Comparison of ENCODE assay signal across 1 cellular context in genomic region chr1:178580876-178581275, GRCh38.
TF ChIP-seq lines count a peak whose summit lies in the region.

No MANE protein-coding gene starts in this region.

TF ChIP-seq in GM23338, 12 proteins besides CTCF, POLR2A, EP300 and RAD21 (continued from another document):
- TF ChIP-seq, protein P1, sequence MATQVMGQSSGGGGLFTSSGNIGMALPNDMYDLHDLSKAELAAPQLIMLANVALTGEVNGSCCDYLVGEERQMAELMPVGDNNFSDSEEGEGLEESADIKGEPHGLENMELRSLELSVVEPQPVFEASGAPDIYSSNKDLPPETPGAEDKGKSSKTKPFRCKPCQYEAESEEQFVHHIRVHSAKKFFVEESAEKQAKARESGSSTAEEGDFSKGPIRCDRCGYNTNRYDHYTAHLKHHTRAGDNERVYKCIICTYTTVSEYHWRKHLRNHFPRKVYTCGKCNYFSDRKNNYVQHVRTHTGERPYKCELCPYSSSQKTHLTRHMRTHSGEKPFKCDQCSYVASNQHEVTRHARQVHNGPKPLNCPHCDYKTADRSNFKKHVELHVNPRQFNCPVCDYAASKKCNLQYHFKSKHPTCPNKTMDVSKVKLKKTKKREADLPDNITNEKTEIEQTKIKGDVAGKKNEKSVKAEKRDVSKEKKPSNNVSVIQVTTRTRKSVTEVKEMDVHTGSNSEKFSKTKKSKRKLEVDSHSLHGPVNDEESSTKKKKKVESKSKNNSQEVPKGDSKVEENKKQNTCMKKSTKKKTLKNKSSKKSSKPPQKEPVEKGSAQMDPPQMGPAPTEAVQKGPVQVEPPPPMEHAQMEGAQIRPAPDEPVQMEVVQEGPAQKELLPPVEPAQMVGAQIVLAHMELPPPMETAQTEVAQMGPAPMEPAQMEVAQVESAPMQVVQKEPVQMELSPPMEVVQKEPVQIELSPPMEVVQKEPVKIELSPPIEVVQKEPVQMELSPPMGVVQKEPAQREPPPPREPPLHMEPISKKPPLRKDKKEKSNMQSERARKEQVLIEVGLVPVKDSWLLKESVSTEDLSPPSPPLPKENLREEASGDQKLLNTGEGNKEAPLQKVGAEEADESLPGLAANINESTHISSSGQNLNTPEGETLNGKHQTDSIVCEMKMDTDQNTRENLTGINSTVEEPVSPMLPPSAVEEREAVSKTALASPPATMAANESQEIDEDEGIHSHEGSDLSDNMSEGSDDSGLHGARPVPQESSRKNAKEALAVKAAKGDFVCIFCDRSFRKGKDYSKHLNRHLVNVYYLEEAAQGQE (IDR thresholded peaks at IDR 0.05; ENCODE audit: unreplicated experiment): no peak
- no peak for TF ChIP-seq POLR2AphosphoS5 (IDR thresholded peaks at IDR 0.05; ENCODE audit: low read depth)
- no peak for TF ChIP-seq ETS1 (IDR thresholded peaks at IDR 0.05)
- TF ChIP-seq EZH2 (IDR thresholded peaks at IDR 0.05; ENCODE audit: low read depth, unreplicated experiment): no peak
- TF ChIP-seq, protein P2, sequence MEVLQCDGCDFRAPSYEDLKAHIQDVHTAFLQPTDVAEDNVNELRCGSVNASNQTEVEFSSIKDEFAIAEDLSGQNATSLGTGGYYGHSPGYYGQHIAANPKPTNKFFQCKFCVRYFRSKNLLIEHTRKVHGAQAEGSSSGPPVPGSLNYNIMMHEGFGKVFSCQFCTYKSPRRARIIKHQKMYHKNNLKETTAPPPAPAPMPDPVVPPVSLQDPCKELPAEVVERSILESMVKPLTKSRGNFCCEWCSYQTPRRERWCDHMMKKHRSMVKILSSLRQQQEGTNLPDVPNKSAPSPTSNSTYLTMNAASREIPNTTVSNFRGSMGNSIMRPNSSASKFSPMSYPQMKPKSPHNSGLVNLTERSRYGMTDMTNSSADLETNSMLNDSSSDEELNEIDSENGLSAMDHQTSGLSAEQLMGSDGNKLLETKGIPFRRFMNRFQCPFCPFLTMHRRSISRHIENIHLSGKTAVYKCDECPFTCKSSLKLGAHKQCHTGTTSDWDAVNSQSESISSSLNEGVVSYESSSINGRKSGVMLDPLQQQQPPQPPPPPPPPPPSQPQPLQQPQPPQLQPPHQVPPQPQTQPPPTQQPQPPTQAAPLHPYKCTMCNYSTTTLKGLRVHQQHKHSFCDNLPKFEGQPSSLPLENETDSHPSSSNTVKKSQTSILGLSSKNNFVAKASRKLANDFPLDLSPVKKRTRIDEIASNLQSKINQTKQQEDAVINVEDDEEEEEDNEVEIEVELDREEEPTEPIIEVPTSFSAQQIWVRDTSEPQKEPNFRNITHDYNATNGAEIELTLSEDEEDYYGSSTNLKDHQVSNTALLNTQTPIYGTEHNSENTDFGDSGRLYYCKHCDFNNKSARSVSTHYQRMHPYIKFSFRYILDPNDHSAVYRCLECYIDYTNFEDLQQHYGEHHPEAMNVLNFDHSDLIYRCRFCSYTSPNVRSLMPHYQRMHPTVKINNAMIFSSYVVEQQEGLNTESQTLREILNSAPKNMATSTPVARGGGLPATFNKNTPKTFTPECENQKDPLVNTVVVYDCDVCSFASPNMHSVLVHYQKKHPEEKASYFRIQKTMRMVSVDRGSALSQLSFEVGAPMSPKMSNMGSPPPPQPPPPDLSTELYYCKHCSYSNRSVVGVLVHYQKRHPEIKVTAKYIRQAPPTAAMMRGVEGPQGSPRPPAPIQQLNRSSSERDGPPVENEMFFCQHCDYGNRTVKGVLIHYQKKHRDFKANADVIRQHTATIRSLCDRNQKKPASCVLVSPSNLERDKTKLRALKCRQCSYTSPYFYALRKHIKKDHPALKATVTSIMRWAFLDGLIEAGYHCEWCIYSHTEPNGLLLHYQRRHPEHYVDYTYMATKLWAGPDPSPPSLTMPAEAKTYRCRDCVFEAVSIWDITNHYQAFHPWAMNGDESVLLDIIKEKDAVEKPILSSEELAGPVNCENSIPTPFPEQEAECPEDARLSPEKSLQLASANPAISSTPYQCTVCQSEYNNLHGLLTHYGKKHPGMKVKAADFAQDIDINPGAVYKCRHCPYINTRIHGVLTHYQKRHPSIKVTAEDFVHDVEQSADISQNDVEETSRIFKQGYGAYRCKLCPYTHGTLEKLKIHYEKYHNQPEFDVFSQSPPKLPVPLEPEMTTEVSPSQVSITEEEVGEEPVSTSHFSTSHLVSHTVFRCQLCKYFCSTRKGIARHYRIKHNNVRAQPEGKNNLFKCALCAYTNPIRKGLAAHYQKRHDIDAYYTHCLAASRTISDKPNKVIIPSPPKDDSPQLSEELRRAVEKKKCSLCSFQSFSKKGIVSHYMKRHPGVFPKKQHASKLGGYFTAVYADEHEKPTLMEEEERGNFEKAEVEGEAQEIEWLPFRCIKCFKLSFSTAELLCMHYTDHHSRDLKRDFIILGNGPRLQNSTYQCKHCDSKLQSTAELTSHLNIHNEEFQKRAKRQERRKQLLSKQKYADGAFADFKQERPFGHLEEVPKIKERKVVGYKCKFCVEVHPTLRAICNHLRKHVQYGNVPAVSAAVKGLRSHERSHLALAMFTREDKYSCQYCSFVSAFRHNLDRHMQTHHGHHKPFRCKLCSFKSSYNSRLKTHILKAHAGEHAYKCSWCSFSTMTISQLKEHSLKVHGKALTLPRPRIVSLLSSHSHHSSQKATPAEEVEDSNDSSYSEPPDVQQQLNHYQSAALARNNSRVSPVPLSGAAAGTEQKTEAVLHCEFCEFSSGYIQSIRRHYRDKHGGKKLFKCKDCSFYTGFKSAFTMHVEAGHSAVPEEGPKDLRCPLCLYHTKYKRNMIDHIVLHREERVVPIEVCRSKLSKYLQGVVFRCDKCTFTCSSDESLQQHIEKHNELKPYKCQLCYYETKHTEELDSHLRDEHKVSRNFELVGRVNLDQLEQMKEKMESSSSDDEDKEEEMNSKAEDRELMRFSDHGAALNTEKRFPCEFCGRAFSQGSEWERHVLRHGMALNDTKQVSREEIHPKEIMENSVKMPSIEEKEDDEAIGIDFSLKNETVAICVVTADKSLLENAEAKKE (CRISPR knock-in tag; IDR thresholded peaks at IDR 0.05): no peak
- no peak for TF ChIP-seq JUNB (IDR thresholded peaks at IDR 0.05; ENCODE audit: unreplicated experiment)
- no peak for TF ChIP-seq STAT1 (IDR thresholded peaks at IDR 0.05; ENCODE audit: unreplicated experiment)
